18 cellular contexts compared by ENCODE assay signal in genomic region chr6:115729036-115729435, GRCh38.
"Had no signal": no experiment of that assay in that cellular context is flagged by ENCODE, and none has a peak within 500 bp of the region (broad histone marks: within the 10 kb centered on the region; RNA-seq: fewer than 3 reads in every experiment).

No MANE protein-coding gene starts in this region.

- DNase-seq: activated CD4-positive, alpha-beta T cell treated with anti-CD3 and anti-CD28 coated beads for 1 hour; activated CD8-positive, alpha-beta memory T cell treated with anti-CD3 and anti-CD28 coated beads for 24 hours; activated effector memory CD4-positive, alpha-beta T cell treated with anti-CD3 and anti-CD28 coated beads, Interleukin-2, amount 50 U/mL, for 16 hours; activated naive CD4-positive, alpha-beta T cell treated with anti-CD3 and anti-CD28 coated beads, Interleukin-2, amount 50 U/mL, for 16 hours; activated T-cell treated with anti-CD3 and anti-CD28 coated beads, Interleukin-2, amount 50 U/mL, for 72 hours; aorta; brain microvascular endothelial cell; immature natural killer cell; left cardiac atrium; natural killer cell; stimulated activated CD4-positive, alpha-beta T cell treated with anti-CD3 and anti-CD28 coated beads, Interleukin-4, amount 100 ng/mL, for 24 hours had no signal

- H3K36me3 Mint-ChIP-seq: immature natural killer cell; natural killer cell; stimulated activated memory B cell treated with anti-CD40 and anti-IgM and Interleukin-4, amounts not matched to agents 10 μg/mL and 1 μg/mL and 100 μg/mL, for 72 hours had no signal

- H3K4me3 ChIP-seq: coronary artery, esophagus muscularis mucosa, pancreas, smooth muscle cell had no signal

- H3K27me3 ChIP-seq: brain microvascular endothelial cell, esophagus muscularis mucosa, pancreas had no signal

- H3K27ac Mint-ChIP-seq: activated T-cell treated with anti-CD3 and anti-CD28 coated beads, Interleukin-2, amount 50 U/mL, for 72 hours; immature natural killer cell; natural killer cell; stimulated activated memory B cell treated with anti-CD40 and anti-IgM and Interleukin-4, amounts not matched to agents 10 μg/mL and 1 μg/mL and 100 μg/mL, for 72 hours had no signal

- H3K36me3 ChIP-seq: brain microvascular endothelial cell, esophagus muscularis mucosa, pancreas had no signal

- H3K4me1 ChIP-seq: esophagus muscularis mucosa, pancreas had no signal

- H3K27me3 Mint-ChIP-seq: central memory CD8-positive, alpha-beta T cell; stimulated activated memory B cell treated with anti-CD40 and anti-IgM and Interleukin-4, amounts not matched to agents 10 μg/mL and 1 μg/mL and 100 μg/mL, for 72 hours had no signal

- H3K4me1 Mint-ChIP-seq: central memory CD8-positive, alpha-beta T cell; immature natural killer cell; natural killer cell; stimulated activated memory B cell treated with anti-CD40 and anti-IgM and Interleukin-4, amounts not matched to agents 10 μg/mL and 1 μg/mL and 100 μg/mL, for 72 hours had no signal

- H3K4me2 ChIP-seq: smooth muscle cell had no signal

- H3K4me3 Mint-ChIP-seq: activated T-cell treated with anti-CD3 and anti-CD28 coated beads, Interleukin-2, amount 50 U/mL, for 72 hours; central memory CD8-positive, alpha-beta T cell; immature natural killer cell; natural killer cell; stimulated activated memory B cell treated with anti-CD40 and anti-IgM and Interleukin-4, amounts not matched to agents 10 μg/mL and 1 μg/mL and 100 μg/mL, for 72 hours had no signal

- H3K9me3 ChIP-seq: esophagus muscularis mucosa, pancreas had no signal

- H3K27ac ChIP-seq: brain microvascular endothelial cell, coronary artery, esophagus muscularis mucosa, pancreas, VCaP had no signal
